8 cellular contexts compared by ENCODE assay signal in the genomic region with DNA sequence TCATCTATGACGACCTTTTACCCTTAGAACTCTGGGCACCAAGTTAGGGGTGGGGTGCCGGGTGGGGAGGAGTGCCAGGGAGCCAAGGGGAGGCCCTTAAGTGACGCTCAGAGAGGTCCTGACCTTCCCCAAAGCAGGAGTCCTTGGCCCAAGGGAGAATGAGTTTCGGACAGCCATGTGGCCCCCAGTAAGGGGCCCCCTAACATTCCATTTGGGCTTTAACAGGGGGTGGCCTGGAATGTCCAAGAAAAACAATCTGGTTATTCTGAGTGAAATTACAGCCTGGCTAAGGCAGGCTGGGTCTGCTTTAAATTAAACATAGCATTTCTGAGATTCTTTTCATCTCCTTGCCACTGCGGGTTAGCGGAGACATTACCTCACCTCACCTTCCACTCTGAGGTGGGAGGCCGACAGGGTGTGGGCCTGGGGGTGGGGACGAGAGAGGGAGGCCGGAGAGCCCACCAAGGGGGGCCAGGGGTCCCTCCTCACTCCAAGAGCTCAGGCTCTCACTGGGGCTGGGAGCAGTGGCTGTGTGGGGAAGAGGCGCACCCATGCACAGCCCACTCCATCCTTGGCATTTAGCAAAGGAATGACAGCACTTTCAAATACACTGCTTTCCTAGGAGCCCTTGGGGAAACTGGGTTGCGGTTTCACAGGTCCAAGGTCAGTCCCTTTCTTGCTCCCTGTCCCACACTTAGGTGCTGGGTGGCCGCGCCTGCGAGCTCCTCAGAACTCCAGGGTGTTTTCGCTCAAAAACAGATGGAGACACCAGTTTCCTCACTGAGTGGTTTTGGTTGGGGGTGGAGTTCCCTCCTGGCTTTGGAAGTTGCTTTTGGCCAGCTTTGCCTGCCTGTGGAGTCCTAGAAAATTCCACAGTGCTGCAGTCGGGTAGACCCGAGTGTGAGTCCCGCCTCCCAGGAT.
DNase-seq lines count a peak whose midpoint lies in the region; ATAC-seq and FAIRE-seq lines count a peak whose summit lies in the region.

No MANE protein-coding gene starts in this region.

- H3K4me3 ChIP-seq in muscle layer of colon (ENCODE audit: low read depth in 1 of 2, low read length in 2 of 2) = peak overlapping the region in 1 of 2 donors; percentile 39

- H3K36me3 ChIP-seq in muscle layer of colon (ENCODE audit: insufficient read depth, low read length) = no peaks in the 10 kb centered on the region

- peak overlapping the region; percentile 70 for H3K27ac ChIP-seq in muscle layer of colon (ENCODE audit: low read depth, low read length)

- H3K27me3 ChIP-seq in muscle layer of colon (ENCODE audit: control insufficient read depth in 1 of 2, insufficient read depth in 2 of 2, low read length in 2 of 2) = no peaks in the 10 kb centered on the region

- FAIRE-seq in A204.1 (lab: Jason Lieb, UNC) (peak; percentile 43), HTR-8/SVneo (lab: Jason Lieb, UNC) (peak; percentile 28)

- intact Hi-C loops in left colon (cut with DNase I, micrococcal nuclease) = no loop called here

- peaks cover 62% of the 10 kb centered on the region for H3K4me1 ChIP-seq in muscle layer of colon (ENCODE audit: insufficient read depth, low read length)

- no peak overlapping the region for H3K9ac ChIP-seq in muscle layer of colon (ENCODE audit: low read length)

- ATAC-seq in left colon (no peak), GM21619 (IDR thresholded peaks at IDR 0.05; ENCODE audit: unreplicated experiment) (no peak)

- peak; percentile 59 for DNase-seq in HTR-8/SVneo (ENCODE audit: insufficient read length, low spot score)
- DNase-seq in cerebellar cortex (ENCODE audit: low spot score) = peak; percentile 92
- DNase-seq in pons (ENCODE audit: low spot score) = no peak
- no peak for DNase-seq in left colon
- no peak for DNase-seq in activated CD4-positive, alpha-beta T cell treated with anti-CD3 and anti-CD28 coated beads for 48 hours

- no peaks in the 10 kb centered on the region for H3K9me3 ChIP-seq in muscle layer of colon (ENCODE audit: low read length)

Comparison
In these comparisons a context has a peak if more than half of its experiments do, and no peak if none do; other contexts are left out.
1. DNase-seq: peak in HTR-8/SVneo (single experiment) and cerebellar cortex (single experiment); none in pons (single experiment), left colon (0 of 2) and activated CD4-positive, alpha-beta T cell treated with anti-CD3 and anti-CD28 coated beads for 48 hours (single experiment).